Comparison of ENCODE assay signal across 30 cellular contexts in genomic region chr2:237214281-237214680, GRCh38.
DNase-seq lines count a peak whose midpoint lies in the region; ATAC-seq, FAIRE-seq and TF ChIP-seq lines count a peak whose summit lies in the region.
"Had no signal": no experiment of that assay in that cellular context is flagged by ENCODE, and none has a peak within 500 bp of the region (broad histone marks: within the 10 kb centered on the region; RNA-seq: fewer than 3 reads in every experiment).

No MANE protein-coding gene starts in this region.

- no peaks in the 10 kb centered on the region for H3K27me3 Mint-ChIP-seq in astrocyte (ENCODE audit: low read depth, unreplicated experiment)
- H3K27me3 Mint-ChIP-seq: activated naive CD4-positive, alpha-beta T cell treated with anti-CD3 and anti-CD28 coated beads, Interleukin-2, amount 50 U/mL, for 24 hours; central memory CD8-positive, alpha-beta T cell had no signal

- H4K20me1 ChIP-seq in astrocyte (ENCODE audit: insufficient read depth, low read length), result no peaks in the 10 kb centered on the region

- no peaks in the 10 kb centered on the region for H3K36me3 Mint-ChIP-seq in astrocyte (ENCODE audit: low read depth, unreplicated experiment)
- H3K36me3 Mint-ChIP-seq: activated naive CD4-positive, alpha-beta T cell treated with anti-CD3 and anti-CD28 coated beads, Interleukin-2, amount 50 U/mL, for 24 hours; CD8-positive, alpha-beta T cell; stimulated activated effector memory CD8-positive, alpha-beta T cell treated with anti-CD3 and anti-CD28 coated beads, Interleukin-12 subunit alpha, Interleukin-12 subunit beta, amount 100 ng/mL, for 72 hours had no signal

- no peaks in the 10 kb centered on the region for H3K27me3 ChIP-seq in Panc1 (ENCODE audit: control insufficient read depth, insufficient read depth, low read length)
- no peaks in the 10 kb centered on the region for H3K27me3 ChIP-seq in astrocyte (ENCODE audit: insufficient read depth, low read length)
- no peaks in the 10 kb centered on the region for H3K27me3 ChIP-seq in left lung
- no peaks in the 10 kb centered on the region for H3K27me3 ChIP-seq in stomach smooth muscle (ENCODE audit: control insufficient read depth in 1 of 2, insufficient read depth in 2 of 2, low read length in 2 of 2)
- H3K27me3 ChIP-seq: esophagus muscularis mucosa, pancreas, right atrium auricular region had no signal

- H3K9me3 ChIP-seq in Panc1 (ENCODE audit: control insufficient read depth, insufficient read depth, low read depth, low read length) (no peaks in the 10 kb centered on the region; the same call in 1 of the 2 replicates), astrocyte (ENCODE audit: insufficient read depth, low read depth, low read length) (no peaks in the 10 kb centered on the region), left lung (no peaks in the 10 kb centered on the region), stomach smooth muscle (ENCODE audit: control insufficient read depth in 2 of 2, low read length in 2 of 2) (no peaks in the 10 kb centered on the region)
- H3K9me3 ChIP-seq: esophagus muscularis mucosa, HAP-1, mucosa of descending colon, pancreas, right atrium auricular region had no signal

- no peak for FAIRE-seq in astrocyte (lab: Jason Lieb, UNC)
- FAIRE-seq: islet of Langerhans, pancreas had no signal

- ATAC-seq in Panc1, result no peak
- ATAC-seq in left lung, result peak; percentile 9
- no peak for ATAC-seq in GM21447 (IDR thresholded peaks at IDR 0.05; ENCODE audit: unreplicated experiment)
- ATAC-seq: CD8-positive, alpha-beta T cell; stimulated activated effector memory CD8-positive, alpha-beta T cell treated with anti-CD3 and anti-CD28 coated beads, Interleukin-12 subunit alpha, Interleukin-12 subunit beta, amount 100 ng/mL, for 72 hours had no signal

- H2AFZ ChIP-seq in astrocyte (ENCODE audit: low read depth, low read length), result no peak overlapping the region

- no peaks in the 10 kb centered on the region for H3K79me2 ChIP-seq in astrocyte (ENCODE audit: insufficient read depth, low read length)

- no peaks in the 10 kb centered on the region for H3K36me3 ChIP-seq in Panc1 (ENCODE audit: control insufficient read depth, insufficient read depth, low read length)
- no peaks in the 10 kb centered on the region for H3K36me3 ChIP-seq in astrocyte (ENCODE audit: insufficient read depth, low read length)
- no peaks in the 10 kb centered on the region for H3K36me3 ChIP-seq in left lung
- H3K36me3 ChIP-seq in stomach smooth muscle (ENCODE audit: control insufficient read depth in 2 of 2, insufficient read depth in 2 of 2, low read length in 2 of 2), result no peaks in the 10 kb centered on the region
- H3K36me3 ChIP-seq: esophagus muscularis mucosa, HAP-1, pancreas, right atrium auricular region had no signal

- H3K9me3 Mint-ChIP-seq in astrocyte (ENCODE audit: unreplicated experiment), result peaks cover 5% of the 10 kb centered on the region
- H3K9me3 Mint-ChIP-seq: activated naive CD4-positive, alpha-beta T cell treated with anti-CD3 and anti-CD28 coated beads, Interleukin-2, amount 50 U/mL, for 24 hours; activated T-helper 2 cell treated with anti-CD3 and anti-CD28 coated beads, Interferon-gamma antibody, Interleukin-2, Interleukin-4, amounts not matched to agents 10 μg/mL and 5 μg/mL and 100 μg/mL, durations not matched to agents 14 hours and 24 hours and 36 hours; CD8-positive, alpha-beta T cell; central memory CD8-positive, alpha-beta T cell; nephron progenitor cell; stimulated activated effector memory CD8-positive, alpha-beta T cell treated with anti-CD3 and anti-CD28 coated beads, Interleukin-12 subunit alpha, Interleukin-12 subunit beta, amount 100 ng/mL, for 72 hours had no signal

- H3K27ac ChIP-seq in Panc1 (ENCODE audit: low read length) (peak overlapping the region; percentile 30), astrocyte (ENCODE audit: low read depth, low read length) (peak overlapping the region; percentile 64), left lung (peak overlapping the region; percentile 20 to 72), stomach smooth muscle (ENCODE audit: low read length) (peak overlapping the region; percentile 64)
- H3K27ac ChIP-seq: pancreas had no signal

- POLR2A ChIA-PET in Panc1 (lab: Charles Lee), result no interaction called here

- peaks cover 16% of the 10 kb centered on the region for H3K4me1 Mint-ChIP-seq in astrocyte (ENCODE audit: low read depth, unreplicated experiment)
- H3K4me1 Mint-ChIP-seq: activated naive CD4-positive, alpha-beta T cell treated with anti-CD3 and anti-CD28 coated beads, Interleukin-2, amount 50 U/mL, for 24 hours; central memory CD8-positive, alpha-beta T cell; stimulated activated effector memory CD8-positive, alpha-beta T cell treated with anti-CD3 and anti-CD28 coated beads, Interleukin-12 subunit alpha, Interleukin-12 subunit beta, amount 100 ng/mL, for 72 hours had no signal

- BruUV-seq in Panc1 (replicated peaks; lab: Mats Ljungman, UMichigan), result no TSS peak

- H3K4me2 ChIP-seq in astrocyte (ENCODE audit: low read length), result no peak overlapping the region

- in situ Hi-C loops in Panc1 (cut with HindIII; ENCODE audit: low pct_unique_long_range_greater_than_20kb, low sequenced_read_pairs), result no loop called here

- no peak overlapping the region for H3K4me3 Mint-ChIP-seq in astrocyte (ENCODE audit: unreplicated experiment)
- H3K4me3 Mint-ChIP-seq: activated naive CD4-positive, alpha-beta T cell treated with anti-CD3 and anti-CD28 coated beads, Interleukin-2, amount 50 U/mL, for 24 hours; CD8-positive, alpha-beta T cell; central memory CD8-positive, alpha-beta T cell; nephron progenitor cell; stimulated activated effector memory CD8-positive, alpha-beta T cell treated with anti-CD3 and anti-CD28 coated beads, Interleukin-12 subunit alpha, Interleukin-12 subunit beta, amount 100 ng/mL, for 72 hours had no signal

- H3K9ac ChIP-seq in astrocyte (ENCODE audit: low read length), result no peak overlapping the region
- H3K9ac ChIP-seq in stomach smooth muscle (ENCODE audit: low read length in 2 of 2), result no peak overlapping the region

- CTCF ChIA-PET in Panc1 (lab: Charles Lee), result no interaction called here

- no peak for DNase-seq in Panc1 (ENCODE audit: low read depth, low spot score)
- no peak for DNase-seq in astrocyte (ENCODE audit: low read depth)
- DNase-seq in left lung, result no peak
- DNase-seq in CD1c-positive myeloid dendritic cell (ENCODE audit: extremely low spot score), result no peak
- no peak for DNase-seq in amygdala (lab: John Stamatoyannopoulos, UW)
- DNase-seq: activated CD4-positive, alpha-beta T cell treated with anti-CD3 and anti-CD28 coated beads, Interleukin-2, amount 50 U/mL, for 48 hours; CD8-positive, alpha-beta T cell; dermis blood vessel endothelial cell; DMS 273 treated with DMSO at 0.1 percent for 48 hours; NCI-H1092 treated with DMSO at 0.1 percent for 48 hours; NCI-H1930; NCI-H2227 treated with DMSO at 0.1 percent for 48 hours; NCI-H526 treated with DMSO at 0.1 percent for 48 hours; stimulated activated CD4-positive, alpha-beta T cell treated with anti-CD3 and anti-CD28 coated beads, Interleukin-4, amount 100 ng/mL, for 24 hours; substantia nigra; T-helper 1 cell had no signal

- intact Hi-C loops in Panc1 (cut with micrococcal nuclease; ENCODE audit: unreplicated experiment), result no loop called here
- intact Hi-C loops in left lung (cut with DNase I), result no loop called here

- H3K4me3 ChIP-seq in Panc1 (ENCODE audit: low read depth in 2 of 2, low read length in 2 of 2) (no peak overlapping the region), astrocyte (ENCODE audit: insufficient read depth, low read depth, low read length) (no peak overlapping the region), left lung (no peak overlapping the region), stomach smooth muscle (ENCODE audit: low read length in 2 of 2) (peak overlapping the region in 1 of 2 donors; percentile 4)
- H3K4me3 ChIP-seq: esophagus muscularis mucosa, HAP-1, lung, mucosa of descending colon, pancreas, right atrium auricular region had no signal

- TF ChIP-seq CTCF in Panc1 (IDR thresholded peaks at IDR 0.05) (no peak), astrocyte (IDR thresholded peaks at IDR 0.05; ENCODE audit: insufficient read depth, low read depth, low read length) (no peak), left lung (IDR thresholded peaks at IDR 0.05) (no peak)

- H3K27ac Mint-ChIP-seq in astrocyte (ENCODE audit: unreplicated experiment), result no peak overlapping the region
- H3K27ac Mint-ChIP-seq: activated naive CD4-positive, alpha-beta T cell treated with anti-CD3 and anti-CD28 coated beads, Interleukin-2, amount 50 U/mL, for 24 hours; activated T-helper 2 cell treated with anti-CD3 and anti-CD28 coated beads, Interferon-gamma antibody, Interleukin-2, Interleukin-4, amounts not matched to agents 10 μg/mL and 5 μg/mL and 100 μg/mL, durations not matched to agents 14 hours and 24 hours and 36 hours; CD8-positive, alpha-beta T cell; nephron progenitor cell; stimulated activated effector memory CD8-positive, alpha-beta T cell treated with anti-CD3 and anti-CD28 coated beads, Interleukin-12 subunit alpha, Interleukin-12 subunit beta, amount 100 ng/mL, for 72 hours had no signal

- no peaks in the 10 kb centered on the region for H3K4me1 ChIP-seq in Panc1 (ENCODE audit: control insufficient read depth, insufficient read depth, low read length)
- peaks cover 18% of the 10 kb centered on the region for H3K4me1 ChIP-seq in astrocyte (ENCODE audit: insufficient read depth, low read length)
- no peaks in the 10 kb centered on the region for H3K4me1 ChIP-seq in left lung
- peaks cover 20% of the 10 kb centered on the region for H3K4me1 ChIP-seq in stomach smooth muscle (ENCODE audit: control insufficient read depth, insufficient read depth, low read length)
- H3K4me1 ChIP-seq: HAP-1, pancreas had no signal
